ENCODE assay signal across 9 cellular contexts in genomic region chrX:74534569-74535038, GRCh38.
DNase-seq lines count a peak whose midpoint lies in the region; ATAC-seq and TF ChIP-seq lines count a peak whose summit lies in the region.
"Had no signal": no experiment of that assay in that cellular context is flagged by ENCODE, and none has a peak within 500 bp of the region (broad histone marks: within the 10 kb centered on the region; RNA-seq: fewer than 3 reads in every experiment).

No MANE protein-coding gene starts in this region.

- TF ChIP-seq POLR2A in upper lobe of left lung (IDR thresholded peaks at IDR 0.05): no peak

- H3K27me3 ChIP-seq in heart right ventricle: peaks cover 0 to 34% (median 0%) of the 10 kb centered on the region in 7 donors
- peaks cover 0 to 6% (median 0%) of the 10 kb centered on the region in 4 donors for H3K27me3 ChIP-seq in upper lobe of left lung

- H3K4me3 Mint-ChIP-seq in effector memory CD8-positive, alpha-beta T cell: peak overlapping the region; percentile 81 to 84

- H3K4me3 ChIP-seq in heart right ventricle: no peak overlapping the region
- H3K4me3 ChIP-seq in upper lobe of left lung: no peak overlapping the region
- H3K4me3 ChIP-seq: lung had no signal

- ATAC-seq in heart right ventricle (no peak), Right ventricle myocardium inferior (no peak), upper lobe of left lung (ENCODE audit: low FRiP score in 2 of 2) (no peak)
- peak; percentile 50 for ATAC-seq in effector memory CD8-positive, alpha-beta T cell (replicated peaks)

- intact Hi-C loops in heart right ventricle (cut with DNase I) (loop anchor here in 4 of 10 donors (5.0 to 10.0 kb wide), 3 partner anchors 112 to 240 kb away; partner anchors contain the start of gene SLC16A2 (in 3 of the 4)), Right ventricle myocardium inferior (cut with DNase I) (loop anchor here (5.0 to 10.0 kb wide), 3 partner anchors 80 to 242 kb away; partner anchors contain the start of gene RLIM)

- H3K4me1 ChIP-seq in heart right ventricle (peaks cover 0 to 16% (median 6%) of the 10 kb centered on the region in 9 donors), upper lobe of left lung (peaks cover 0 to 9% (median 3%) of the 10 kb centered on the region in 4 donors)

- H3K27ac ChIP-seq in heart right ventricle (peak overlapping the region in 6 of 10 donors; percentile 81 to 94 (median 92)), upper lobe of left lung (peak overlapping the region; percentile 76 to 91 (median 88))

- 90 to 91% methylated on average over 2 of the region's 2 CpGs for WGBS in heart right ventricle, 2 donors
- WGBS in upper lobe of left lung, 2 donors: 67 to 100% methylated on average over 1 to 2 of the region's 2 CpGs

- peaks cover 3% of the 10 kb centered on the region for H3K36me3 Mint-ChIP-seq in effector memory CD8-positive, alpha-beta T cell (ENCODE audit: insufficient read depth)

- peak overlapping the region; percentile 81 to 92 for H3K27ac Mint-ChIP-seq in effector memory CD8-positive, alpha-beta T cell

- TF ChIP-seq CTCF in heart right ventricle (IDR thresholded peaks at IDR 0.05) (no peak), upper lobe of left lung (IDR thresholded peaks at IDR 0.05) (no peak), GM13976 (IDR thresholded peaks at IDR 0.05; ENCODE audit: borderline replicate concordance, control extremely low read depth, extremely low read depth, insufficient read depth, missing control alignments) (no peak)

- H3K36me3 ChIP-seq in heart right ventricle: no peaks in the 10 kb centered on the region
- H3K36me3 ChIP-seq in upper lobe of left lung: no peaks in the 10 kb centered on the region

- H3K9me3 ChIP-seq in heart right ventricle (no peaks in the 10 kb centered on the region), upper lobe of left lung (no peaks in the 10 kb centered on the region)

- H3K27me3 Mint-ChIP-seq in effector memory CD8-positive, alpha-beta T cell: no peaks in the 10 kb centered on the region

- H3K4me1 Mint-ChIP-seq in effector memory CD8-positive, alpha-beta T cell (ENCODE audit: low read depth in 2 of 2): peaks cover 14 to 18% of the 10 kb centered on the region in 2 donors

- DNase-seq in heart right ventricle (no peak), Right ventricle myocardium inferior (ENCODE audit: missing footprints) (no peak), HK-2 (ENCODE audit: unreplicated experiment) (peak; percentile 28), upper lobe of left lung (no peak), GM13976 (ENCODE audit: low spot score) (no peak), D341Med (ENCODE audit: low spot score) (no peak), SIG-M5 treated with dmso at 0.1 percent for 504 hours (lab: John Stamatoyannopoulos, UW; ENCODE audit: unreplicated experiment) (no peak)
- no peak for DNase-seq in effector memory CD8-positive, alpha-beta T cell

- in situ Hi-C loops in GM13976 (cut with MboI; ENCODE audit: low sequenced_read_pairs, unreplicated experiment): loop anchor here (25.0 kb wide), 2 partner anchors 147 to 672 kb away; partner anchors contain the start of gene XIST

- no peaks in the 10 kb centered on the region for H3K9me3 Mint-ChIP-seq in effector memory CD8-positive, alpha-beta T cell

- no peak for TF ChIP-seq EP300 in upper lobe of left lung (IDR thresholded peaks at IDR 0.05)
